ENCODE assay signal across 8 cellular contexts in the genomic region with DNA sequence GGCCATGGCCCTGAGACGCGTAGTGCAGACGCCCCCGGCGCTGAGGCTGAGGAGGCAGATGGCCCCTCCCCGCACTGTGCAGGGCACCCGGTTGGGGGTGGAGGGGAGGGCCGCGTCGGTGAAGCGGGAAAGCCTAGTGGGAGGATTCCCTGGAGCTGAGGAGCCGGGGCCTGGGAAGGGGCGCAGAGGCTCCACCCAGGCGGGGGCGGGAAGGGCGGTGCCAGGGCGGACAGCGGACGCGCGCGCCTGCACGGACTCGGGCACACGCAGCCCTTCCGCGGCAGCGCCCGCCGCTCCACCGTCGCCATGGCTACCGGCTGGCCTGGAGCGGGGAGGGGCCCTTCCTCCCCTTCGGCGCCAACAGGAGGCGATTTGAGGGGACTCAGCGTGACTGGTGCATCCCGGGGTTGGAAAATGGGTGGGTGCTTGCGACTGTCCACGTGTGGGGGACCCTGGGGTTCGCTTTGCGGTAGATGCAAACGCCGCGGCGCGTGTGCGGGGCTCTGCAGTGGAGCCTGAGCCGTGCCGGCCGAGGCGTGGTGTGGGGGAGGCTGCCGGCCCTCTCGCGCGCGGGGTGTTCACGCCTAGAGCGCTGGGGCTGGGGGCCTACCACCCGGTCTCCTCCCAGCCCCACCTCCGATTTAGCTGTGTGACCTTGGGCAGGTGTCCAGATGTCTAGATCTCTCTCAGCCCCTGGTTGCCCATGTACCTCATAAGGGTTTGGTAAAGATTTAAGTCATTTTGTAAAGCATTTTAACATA. TPM values are rescaled to one million over a fixed set of nuclear protein-coding genes. Genes with fewer than 3 reads are reported as not detected.
DNase-seq lines count a peak whose midpoint lies in the region; ATAC-seq and TF ChIP-seq lines count a peak whose summit lies in the region.

No MANE protein-coding gene starts in this region.

- H3K9me3 Mint-ChIP-seq in MCF 10A (ENCODE audit: unreplicated experiment), result no peaks in the 10 kb centered on the region
- no peaks in the 10 kb centered on the region for H3K9me3 Mint-ChIP-seq in activated CD4-positive, alpha-beta T cell treated with anti-CD3 and anti-CD28 coated beads, Interleukin-2, amount 10 ng/mL, durations not matched to agents 7 days and 5 days
- no peaks in the 10 kb centered on the region for H3K9me3 Mint-ChIP-seq in stimulated activated naive CD8-positive, alpha-beta T cell treated with anti-CD3 and anti-CD28 coated beads, Interleukin-15, amount 100 ng/mL, for 72 hours

- DNase-seq in breast epithelium (ENCODE audit: low spot score in 2 of 2), result no peak
- no peak for DNase-seq in MCF 10A (ENCODE audit: unreplicated experiment)
- peak; percentile 60 for DNase-seq in activated CD4-positive, alpha-beta T cell treated with anti-CD3 and anti-CD28 coated beads, Interleukin-2, amount 10 ng/mL, durations not matched to agents 7 days and 5 days
- DNase-seq in stimulated activated naive CD8-positive, alpha-beta T cell treated with anti-CD3 and anti-CD28 coated beads, Interleukin-15, amount 100 ng/mL, for 72 hours, result peak; percentile 42 to 46

- H3K36me3 Mint-ChIP-seq in MCF 10A (ENCODE audit: insufficient read depth, unreplicated experiment), result peaks cover 12% of the 10 kb centered on the region
- H3K36me3 Mint-ChIP-seq in activated CD4-positive, alpha-beta T cell treated with anti-CD3 and anti-CD28 coated beads, Interleukin-2, amount 10 ng/mL, durations not matched to agents 7 days and 5 days (ENCODE audit: low read depth), result no peaks in the 10 kb centered on the region

- peaks cover 4 to 8% of the 10 kb centered on the region in 2 donors for H3K4me1 ChIP-seq in breast epithelium
- H3K4me1 ChIP-seq in endocrine pancreas (ENCODE audit: control insufficient read depth, insufficient read depth, low read length), result no peaks in the 10 kb centered on the region
- peaks cover 3% of the 10 kb centered on the region for H3K4me1 ChIP-seq in mononuclear cell (ENCODE audit: insufficient read depth, low read length)

- no peak overlapping the region for H3K27ac Mint-ChIP-seq in MCF 10A (ENCODE audit: low read depth, unreplicated experiment)
- H3K27ac Mint-ChIP-seq in activated CD4-positive, alpha-beta T cell treated with anti-CD3 and anti-CD28 coated beads, Interleukin-2, amount 10 ng/mL, durations not matched to agents 7 days and 5 days, result no peak overlapping the region
- no peak overlapping the region for H3K27ac Mint-ChIP-seq in stimulated activated naive CD8-positive, alpha-beta T cell treated with anti-CD3 and anti-CD28 coated beads, Interleukin-15, amount 100 ng/mL, for 72 hours

- no peaks in the 10 kb centered on the region for H3K27me3 Mint-ChIP-seq in MCF 10A (ENCODE audit: insufficient read depth, unreplicated experiment)
- H3K27me3 Mint-ChIP-seq in activated CD4-positive, alpha-beta T cell treated with anti-CD3 and anti-CD28 coated beads, Interleukin-2, amount 10 ng/mL, durations not matched to agents 7 days and 5 days, result no peaks in the 10 kb centered on the region
- H3K27me3 Mint-ChIP-seq in stimulated activated naive CD8-positive, alpha-beta T cell treated with anti-CD3 and anti-CD28 coated beads, Interleukin-15, amount 100 ng/mL, for 72 hours, result peaks cover 28% of the 10 kb centered on the region

- intact Hi-C loops in breast epithelium (cut with DNase I; ENCODE audit: low total_unique reads) (no loop called here), MCF 10A (cut with micrococcal nuclease) (no loop called here)

- POLR2A ChIA-PET in MCF 10A (lab: Yijun Ruan, JAX), result no interaction called here
- POLR2A ChIA-PET in activated CD4-positive, alpha-beta T cell treated with anti-CD3 and anti-CD28 coated beads, Interleukin-2, amount 10 ng/mL, durations not matched to agents 7 days and 5 days (lab: Charles Lee), result no interaction called here

- H3K36me3 ChIP-seq in breast epithelium (no peaks in the 10 kb centered on the region), endocrine pancreas (ENCODE audit: control insufficient read depth, insufficient read depth, low read length) (no peaks in the 10 kb centered on the region)

- TF ChIP-seq POLR2A in breast epithelium (IDR thresholded peaks at IDR 0.05), result no peak

- CTCF ChIA-PET in MCF 10A (lab: Yijun Ruan, JAX), result interaction anchor here (0.6 kb wide), 1 partner anchor 11 kb away, joined by 3 read pairs; no protein-coding TSS in a partner anchor
- CTCF ChIA-PET in activated CD4-positive, alpha-beta T cell treated with anti-CD3 and anti-CD28 coated beads, Interleukin-2, amount 10 ng/mL, durations not matched to agents 7 days and 5 days (lab: Charles Lee), result interaction anchor here (1.4 kb wide), 1 partner anchor 11 kb away, joined by 3 read pairs; no protein-coding TSS in a partner anchor

- no peaks in the 10 kb centered on the region for H3K27me3 ChIP-seq in breast epithelium
- no peaks in the 10 kb centered on the region for H3K27me3 ChIP-seq in endocrine pancreas (ENCODE audit: control insufficient read depth, insufficient read depth, low read length)
- H3K27me3 ChIP-seq in mononuclear cell (ENCODE audit: insufficient read depth, low read length), result peaks cover 5% of the 10 kb centered on the region

- H3K4me3 ChIP-seq in breast epithelium, result peak overlapping the region; percentile 49 to 67 (median 51)
- H3K4me3 ChIP-seq in endocrine pancreas (ENCODE audit: control insufficient read depth, insufficient read depth, low read length), result no peak overlapping the region
- peak overlapping the region; percentile 7 for H3K4me3 ChIP-seq in mononuclear cell (ENCODE audit: low read length)

- no peak for TF ChIP-seq CTCF in breast epithelium (IDR thresholded peaks at IDR 0.05)
- no peak for TF ChIP-seq CTCF in MCF 10A (IDR thresholded peaks at IDR 0.05; ENCODE audit: unreplicated experiment)

- no TSS peak for BruUV-seq in MCF 10A (replicated peaks; lab: Mats Ljungman, UMichigan)

- H3K9me3 ChIP-seq in breast epithelium (no peaks in the 10 kb centered on the region), endocrine pancreas (ENCODE audit: control insufficient read depth, low read length) (no peaks in the 10 kb centered on the region), mononuclear cell (ENCODE audit: low read depth, low read length) (no peaks in the 10 kb centered on the region)

- ATAC-seq in stimulated activated naive CD8-positive, alpha-beta T cell treated with anti-CD3 and anti-CD28 coated beads, Interleukin-15, amount 100 ng/mL, for 72 hours, result peak; percentile 82
- no peak for ATAC-seq in GM21717 (IDR thresholded peaks at IDR 0.05; ENCODE audit: unreplicated experiment)
- no peak for ATAC-seq in GM21447 (IDR thresholded peaks at IDR 0.05; ENCODE audit: unreplicated experiment)

- no peak overlapping the region for H3K27ac ChIP-seq in breast epithelium

- H3K4me1 Mint-ChIP-seq in MCF 10A (ENCODE audit: insufficient read depth, unreplicated experiment), result no peaks in the 10 kb centered on the region
- H3K4me1 Mint-ChIP-seq in activated CD4-positive, alpha-beta T cell treated with anti-CD3 and anti-CD28 coated beads, Interleukin-2, amount 10 ng/mL, durations not matched to agents 7 days and 5 days, result peaks cover 9% of the 10 kb centered on the region
- peaks cover 17% of the 10 kb centered on the region for H3K4me1 Mint-ChIP-seq in stimulated activated naive CD8-positive, alpha-beta T cell treated with anti-CD3 and anti-CD28 coated beads, Interleukin-15, amount 100 ng/mL, for 72 hours

- H3K9ac ChIP-seq in endocrine pancreas (ENCODE audit: control insufficient read depth, insufficient read depth, low read length), result peak overlapping the region; percentile 48

- H3K4me3 Mint-ChIP-seq in MCF 10A (ENCODE audit: unreplicated experiment), result no peak overlapping the region
- H3K4me3 Mint-ChIP-seq in activated CD4-positive, alpha-beta T cell treated with anti-CD3 and anti-CD28 coated beads, Interleukin-2, amount 10 ng/mL, durations not matched to agents 7 days and 5 days, result peak overlapping the region; percentile 60
- H3K4me3 Mint-ChIP-seq in stimulated activated naive CD8-positive, alpha-beta T cell treated with anti-CD3 and anti-CD28 coated beads, Interleukin-15, amount 100 ng/mL, for 72 hours, result peak overlapping the region; percentile 57 to 80

RNA-seq across cellular contexts. Expression of gene PTPRF, which starts 35.1 kb away (rescaled TPM):
- 100 to 1,000 TPM; 109 to 149 (median 116) TPM for total RNA-seq in breast epithelium
- 67.2 and 87.1 TPM in 2 replicates for total RNA-seq in MCF 10A (2022)
- under 1 TPM; 0.37 to 0.42 TPM for total RNA-seq in activated CD4-positive, alpha-beta T cell treated with anti-CD3 and anti-CD28 coated beads, Interleukin-2, amount 10 ng/mL, durations not matched to agents 7 days and 5 days
- under 0.01 TPM for total RNA-seq in mononuclear cell

Comparison
In these comparisons a context has a peak if more than half of its experiments do, and no peak if none do; other contexts are left out.
1. DNase-seq: peak in activated CD4-positive, alpha-beta T cell treated with anti-CD3 and anti-CD28 coated beads, Interleukin-2, amount 10 ng/mL, durations not matched to agents 7 days and 5 days (single experiment) and stimulated activated naive CD8-positive, alpha-beta T cell treated with anti-CD3 and anti-CD28 coated beads, Interleukin-15, amount 100 ng/mL, for 72 hours (2 of 2); none in breast epithelium (0 of 2) and MCF 10A (single experiment).
2. RNA of gene PTPRF, which starts 35.1 kb away (total RNA-seq): 109 to 149 TPM in breast epithelium and 67.2 to 87.1 TPM in MCF 10A; 0.37 to 0.42 TPM in activated CD4-positive, alpha-beta T cell treated with anti-CD3 and anti-CD28 coated beads, Interleukin-2, amount 10 ng/mL, durations not matched to agents 7 days and 5 days and under 0.01 TPM in mononuclear cell (single experiment); every median in the first group is over 10 times any median in the second.